Comparison of ENCODE assay signal across 9 cellular contexts in the genomic region with DNA sequence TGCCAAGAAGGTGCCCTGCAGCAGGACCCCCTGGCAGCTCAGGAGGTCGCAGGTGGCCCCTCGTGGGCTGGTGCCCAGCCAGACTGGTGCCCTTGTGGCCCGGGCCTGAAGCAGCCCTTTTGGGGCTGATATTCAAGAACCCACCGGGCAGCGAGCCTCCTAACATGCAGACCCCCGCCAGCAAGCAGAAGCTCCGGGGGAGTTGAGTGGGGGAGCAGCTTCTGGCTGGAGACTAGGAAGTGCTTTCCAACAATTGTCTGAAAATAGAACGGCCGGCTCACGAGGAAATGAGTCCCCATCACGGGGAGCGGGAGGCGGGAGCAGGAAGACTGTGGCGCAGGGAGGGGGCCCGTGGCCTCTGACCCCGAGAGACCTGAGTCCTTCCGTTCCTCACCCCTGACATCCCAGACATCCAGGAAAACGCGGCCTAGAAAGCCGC. TPM values are rescaled to one million over a fixed set of nuclear protein-coding genes. Genes with fewer than 3 reads are reported as not detected.
DNase-seq lines count a peak whose midpoint lies in the region; ATAC-seq and TF ChIP-seq lines count a peak whose summit lies in the region.
"Had no signal": no experiment of that assay in that cellular context is flagged by ENCODE, and none has a peak within 500 bp of the region (broad histone marks: within the 10 kb centered on the region; RNA-seq: fewer than 3 reads in every experiment).

No MANE protein-coding gene starts in this region.

- H2BK5ac ChIP-seq in IMR-90 (ENCODE audit: low read depth, low read length, poor library complexity, severe bottlenecking): no peak overlapping the region

- no peak overlapping the region for H3K9ac ChIP-seq in IMR-90 (ENCODE audit: low read depth, low read length)
- H3K9ac ChIP-seq: KMS-11 had no signal

- intact Hi-C loops in IMR-90 (cut with micrococcal nuclease): no loop called here
- intact Hi-C loops in stomach (cut with DNase I; ENCODE audit: low total_unique reads): no loop called here

- H3K36me3 ChIP-seq in IMR-90 (ENCODE audit: control insufficient read depth, insufficient read depth, low read length): no peaks in the 10 kb centered on the region
- H3K36me3 ChIP-seq in brain microvascular endothelial cell (replicated peaks): no peaks in the 10 kb centered on the region
- H3K36me3 ChIP-seq in stomach: no peaks in the 10 kb centered on the region

- H3K56ac ChIP-seq in IMR-90 (ENCODE audit: extremely low read depth, insufficient read depth, low read length): no peak overlapping the region

- no peak overlapping the region for H3K18ac ChIP-seq in IMR-90 (ENCODE audit: low read depth, low read length)

- peaks cover 2% of the 10 kb centered on the region for H3K9me3 ChIP-seq in IMR-90 (ENCODE audit: control insufficient read depth, insufficient read depth, low read length)
- H3K9me3 ChIP-seq in stomach: peaks cover 0 to under 1% (median 0%) of the 10 kb centered on the region in 4 donors

- peaks cover 3% of the 10 kb centered on the region for H3K4me1 Mint-ChIP-seq in T-helper 2 cell treated with Interferon-gamma antibody and Interleukin-4, amounts not matched to agents 5 μg/mL and 100 μg/mL, for 36 hours (ENCODE audit: low read depth)

- H3K9me3 Mint-ChIP-seq in T-helper 2 cell treated with Interferon-gamma antibody and Interleukin-4, amounts not matched to agents 5 μg/mL and 100 μg/mL, for 36 hours: no peaks in the 10 kb centered on the region

- no peak overlapping the region for H3K14ac ChIP-seq in IMR-90 (replicated peaks; ENCODE audit: low read depth, low read length)

- H2AK9ac ChIP-seq in IMR-90 (replicated peaks; ENCODE audit: low read depth, low read length, poor library complexity): no peak overlapping the region

- peak overlapping the region; percentile 69 for H2AFZ ChIP-seq in IMR-90 (replicated peaks; ENCODE audit: low read length, poor library complexity)

- no peak overlapping the region for H3K4me2 ChIP-seq in IMR-90 (ENCODE audit: low read depth, low read length)
- H3K4me2 ChIP-seq: KMS-11 had no signal

- H3K27ac ChIP-seq in IMR-90 (ENCODE audit: insufficient read depth, low read length) (no peak overlapping the region), brain microvascular endothelial cell (peak overlapping the region; percentile 74), stomach (peak overlapping the region; percentile 7 to 80 (median 75))
- H3K27ac ChIP-seq: KMS-11 had no signal

- CTCF ChIA-PET in IMR-90 (lab: Yijun Ruan, JAX): no interaction called here

- BruUV-seq in IMR-90 (replicated peaks; lab: Mats Ljungman, UMichigan): no TSS peak

- TF ChIP-seq POLR2A in IMR-90 (IDR thresholded peaks at IDR 0.05; ENCODE audit: low read depth, low read length) (no peak), stomach (IDR thresholded peaks at IDR 0.05) (no peak)

- ATAC-seq in IMR-90 (ENCODE audit: low read depth) (no peak), left lobe of liver (peak; percentile 49)

- DNase-seq in IMR-90: no peak
- DNase-seq in brain microvascular endothelial cell: no peak
- no peak for DNase-seq in left lobe of liver (ENCODE audit: low spot score)
- no peak for DNase-seq in stomach
- no peak for DNase-seq in NCI-H1105 treated with DMSO at 0.1 percent for 48 hours (lab: John Stamatoyannopoulos, UW)
- DNase-seq in T-helper 2 cell treated with Interferon-gamma antibody and Interleukin-4, amounts not matched to agents 5 μg/mL and 100 μg/mL, for 36 hours (ENCODE audit: low spot score): no peak
- DNase-seq in NCI-H1417 treated with DMSO at 0.1 percent for 48 hours (lab: John Stamatoyannopoulos, UW): no peak
- no peak for DNase-seq in activated CD4-positive, alpha-beta T cell treated with anti-CD3 and anti-CD28 coated beads for 48 hours

- H4K20me1 ChIP-seq in IMR-90 (ENCODE audit: insufficient read depth, low read length): no peaks in the 10 kb centered on the region

- H3K23ac ChIP-seq in IMR-90 (ENCODE audit: low read depth, low read length): no peak overlapping the region

- TF ChIP-seq RAD21 in IMR-90 (IDR thresholded peaks at IDR 0.05; ENCODE audit: low read length): no peak

- no peak overlapping the region for H3K4me3 Mint-ChIP-seq in T-helper 2 cell treated with Interferon-gamma antibody and Interleukin-4, amounts not matched to agents 5 μg/mL and 100 μg/mL, for 36 hours

- no peak overlapping the region for H2BK20ac ChIP-seq in IMR-90 (ENCODE audit: low read depth, low read length)

- POLR2A ChIA-PET in IMR-90 (lab: Charles Lee; ENCODE audit: unreplicated experiment): interaction anchor here (0.6 kb wide), 1 partner anchor 42 kb away, joined by 4 read pairs; no protein-coding TSS in a partner anchor

- peak overlapping the region; percentile 30; the same call in 1 of the 2 replicates for H4K5ac ChIP-seq in IMR-90 (ENCODE audit: low read depth, low read length)

- H2BK120ac ChIP-seq in IMR-90 (ENCODE audit: low read depth, low read length): peak overlapping the region; percentile 10; the same call in 1 of the 2 replicates

- no peaks in the 10 kb centered on the region for H3K9me1 ChIP-seq in IMR-90 (ENCODE audit: insufficient read depth, low read length)

- H3K27me3 Mint-ChIP-seq in T-helper 2 cell treated with Interferon-gamma antibody and Interleukin-4, amounts not matched to agents 5 μg/mL and 100 μg/mL, for 36 hours (ENCODE audit: low read depth): no peaks in the 10 kb centered on the region

- no peak overlapping the region for H3K4me3 ChIP-seq in IMR-90 (ENCODE audit: insufficient read depth, low read depth, low read length)
- H3K4me3 ChIP-seq in brain microvascular endothelial cell (ENCODE audit: low read depth, low read length): no peak overlapping the region
- no peak overlapping the region for H3K4me3 ChIP-seq in stomach

- no peak overlapping the region; the same call in 1 of the 2 replicates for H2AK5ac ChIP-seq in IMR-90 (ENCODE audit: low read depth, low read length)

- dilution Hi-C loops in IMR-90 (cut with HindIII; ENCODE audit: low sequenced_read_pairs, unreplicated experiment): no loop called here

- WGBS in IMR-90 (ENCODE audit: extremely low coverage in 2 of 2, insufficient read length in 1 of 2), 2 experiments: 80% methylated on average over 1 of the region's 20 CpGs; no CpG with 5 or more reads in 1 of the 2 experiments
- WGBS in stomach, 5 donors: 35 to 64% (median 52%) methylated on average over 18 to 20 of the region's 20 CpGs

- H3K27me3 ChIP-seq in IMR-90 (ENCODE audit: control insufficient read depth, insufficient read depth, low read length) (no peaks in the 10 kb centered on the region), brain microvascular endothelial cell (replicated peaks) (no peaks in the 10 kb centered on the region), stomach (peaks cover 0 to 20% (median 0%) of the 10 kb centered on the region in 3 donors)

- H4K8ac ChIP-seq in IMR-90 (ENCODE audit: low read depth in 2 of 2, low read length in 2 of 2): peak overlapping the region in 1 of 2 experiments; percentile 28; a peak in 1 of 4 replicates

- H3K4me1 ChIP-seq in IMR-90 (ENCODE audit: control insufficient read depth, insufficient read depth, low read length) (peaks cover 7% of the 10 kb centered on the region), stomach (peaks cover 0 to 17% (median 4%) of the 10 kb centered on the region in 4 donors)

- TF ChIP-seq CTCF in IMR-90 (conservative IDR thresholded peaks at IDR 0.05; ENCODE audit: low read depth, low read length) (no peak), brain microvascular endothelial cell (IDR thresholded peaks at IDR 0.05; ENCODE audit: low read depth, low read length, missing control alignments) (no peak), stomach (IDR thresholded peaks at IDR 0.05) (no peak)

- no peaks in the 10 kb centered on the region for H3K79me1 ChIP-seq in IMR-90 (ENCODE audit: low read depth in 1 of 2, low read length in 2 of 2)

- peak overlapping the region; percentile 24; the same call in 1 of the 2 replicates for H3K4ac ChIP-seq in IMR-90 (ENCODE audit: low read depth, low read length)

- no peak overlapping the region for H4K91ac ChIP-seq in IMR-90 (ENCODE audit: insufficient read depth, low read depth, low read length)

- H2BK15ac ChIP-seq in IMR-90 (ENCODE audit: low read depth, low read length): no peak overlapping the region

- no peaks in the 10 kb centered on the region for H3K36me3 Mint-ChIP-seq in T-helper 2 cell treated with Interferon-gamma antibody and Interleukin-4, amounts not matched to agents 5 μg/mL and 100 μg/mL, for 36 hours (ENCODE audit: low read depth)

- H3K27ac Mint-ChIP-seq in T-helper 2 cell treated with Interferon-gamma antibody and Interleukin-4, amounts not matched to agents 5 μg/mL and 100 μg/mL, for 36 hours: no peak overlapping the region

- in situ Hi-C loops in IMR-90 (cut with MboI; ENCODE audit: low sequenced_read_pairs) (no loop called here), brain microvascular endothelial cell (cut with HindIII; ENCODE audit: low pct_ligation_motif_present, low sequenced_read_pairs) (no loop called here)

- TF ChIP-seq EP300 in stomach (IDR thresholded peaks at IDR 0.05): no peak

RNA-seq across cellular contexts. Expression of a gene that starts 9.5 kb away (rescaled TPM):
- 9.3 and 10.0 TPM in 2 replicates for total RNA-seq in IMR-90 (2012; rRNA removed)
- polyA plus RNA-seq in IMR-90 (2012; rRNA removed): 40.1 and 47.1 TPM in 2 replicates
- polyA plus RNA-seq in IMR-90 (2012; cell fraction: cytosol; rRNA removed): 32.2 and 35.8 TPM in 2 replicates
- 80.3 and 296 TPM in 2 replicates for polyA plus RNA-seq in IMR-90 (2012; cell fraction: nucleus; rRNA removed; ENCODE audit: low replicate concordance)
- total RNA-seq in left lobe of liver: 55.5 TPM
- total RNA-seq in stomach: 100 to 1,000 TPM in 1 of 5 donors, 10 to 100 TPM in 4; 24.4 to 724 (median 81.7) TPM
- 10 to 100 TPM; 34.2 to 65.4 (median 46.9) TPM for polyA plus RNA-seq in stomach

RNA-seq across cellular contexts. Expression of a gene that starts 16.8 kb away (rescaled TPM):
- total RNA-seq in IMR-90 (2012; rRNA removed): 16.4 and 19.2 TPM in 2 replicates
- 27.1 and 27.9 TPM in 2 replicates for polyA plus RNA-seq in IMR-90 (2012; rRNA removed)
- 9.3 and 16.3 TPM in 2 replicates for polyA plus RNA-seq in IMR-90 (2012; cell fraction: cytosol; rRNA removed)
- 216 and 262 TPM in 2 replicates for polyA plus RNA-seq in IMR-90 (2012; cell fraction: nucleus; rRNA removed; ENCODE audit: low replicate concordance)
- 11.6 TPM for total RNA-seq in left lobe of liver
- total RNA-seq in stomach: 10 to 100 TPM; 17.4 to 56.0 (median 35.4) TPM
- 10 to 100 TPM; 15.1 to 44.7 (median 29.5) TPM for polyA plus RNA-seq in stomach

RNA-seq across cellular contexts. Expression of a gene that starts 42.3 kb away (rescaled TPM):
- total RNA-seq in IMR-90 (2012; rRNA removed): 0.28 and 0.36 TPM in 2 replicates
- polyA plus RNA-seq in IMR-90 (2012; rRNA removed): 1.9 TPM in 2 replicates
- polyA plus RNA-seq in IMR-90 (2012; cell fraction: cytosol; rRNA removed): 0.74 and 1.2 TPM in 2 replicates
- 4.1 and 11.5 TPM in 2 replicates for polyA plus RNA-seq in IMR-90 (2012; cell fraction: nucleus; rRNA removed; ENCODE audit: low replicate concordance)
- total RNA-seq in left lobe of liver: 44.6 TPM
- total RNA-seq in stomach: 10 to 100 TPM; 10.6 to 99.4 (median 22.3) TPM
- 10 to 100 TPM in 1 of 3 donors, 1 to 10 TPM in 2; 3.8 to 36.8 (median 9.1) TPM for polyA plus RNA-seq in stomach

RNA-seq across cellular contexts. Expression of a gene that starts 54.4 kb away (rescaled TPM):
- 6.1 and 6.6 TPM in 2 replicates for total RNA-seq in IMR-90 (2012; rRNA removed)
- 34.1 and 37.2 TPM in 2 replicates for polyA plus RNA-seq in IMR-90 (2012; rRNA removed)
- polyA plus RNA-seq in IMR-90 (2012; cell fraction: cytosol; rRNA removed): 14.3 and 22.8 TPM in 2 replicates
- 294 and 597 TPM in 2 replicates for polyA plus RNA-seq in IMR-90 (2012; cell fraction: nucleus; rRNA removed; ENCODE audit: low replicate concordance)
- total RNA-seq in left lobe of liver: 18.0 TPM
- total RNA-seq in stomach: 100 to 1,000 TPM in 3 of 5 donors, 10 to 100 TPM in 2; 30.7 to 263 (median 118) TPM
- 100 to 1,000 TPM in 1 of 3 donors, 10 to 100 TPM in 2; 85.9 to 110 (median 93.6) TPM for polyA plus RNA-seq in stomach

RNA-seq across cellular contexts. Expression of a gene that starts 56.2 kb away (rescaled TPM):
- total RNA-seq in IMR-90 (2012; rRNA removed) (30.6 and 37.3 TPM in 2 replicates), left lobe of liver (10.7 TPM), stomach (10 to 100 TPM in 3 of 5 donors, 1 to 10 TPM in 1, not detected in 1; 4.9 to 33.3 (median 16.3) TPM)
- polyA plus RNA-seq in IMR-90 (2012; rRNA removed) (52.5 and 54.1 TPM in 2 replicates), stomach (10 to 100 TPM; 66.9 to 71.5 (median 67.7) TPM)
- 44.0 and 63.2 TPM in 2 replicates for polyA plus RNA-seq in IMR-90 (2012; cell fraction: cytosol; rRNA removed)
- polyA plus RNA-seq in IMR-90 (2012; cell fraction: nucleus; rRNA removed; ENCODE audit: low replicate concordance): 74.3 and 81.9 TPM in 2 replicates
